In the genomic region with DNA sequence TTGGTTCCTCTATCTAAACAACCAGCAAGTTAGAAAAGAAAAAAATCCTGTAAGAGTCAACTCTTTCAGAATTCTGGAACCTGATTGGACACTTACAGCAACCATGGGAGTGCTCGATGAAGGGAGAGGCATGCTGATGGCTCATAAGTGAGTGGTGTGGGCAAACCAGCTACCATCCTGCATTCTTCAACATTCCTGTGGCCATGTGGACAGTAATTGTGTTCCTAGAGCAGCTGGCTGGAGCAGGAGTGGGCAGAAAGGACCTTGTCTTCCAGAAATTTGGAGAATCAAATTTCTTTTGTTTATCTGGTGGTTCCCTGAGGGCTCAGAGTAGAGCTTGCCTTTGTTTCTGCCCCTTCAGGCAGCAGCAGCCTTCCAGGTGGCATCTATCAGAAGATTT, we compare ENCODE assay signal across 13 cellular contexts. TPM values are rescaled to one million over a fixed set of nuclear protein-coding genes. Genes with fewer than 3 reads are reported as not detected.
A peak's percentile ranks its signal among the peaks of the same experiment; 100 is the strongest.
DNase-seq lines count a peak whose midpoint lies in the region; ATAC-seq and FAIRE-seq lines count a peak whose summit lies in the region.
"Had no signal": no experiment of that assay in that cellular context is flagged by ENCODE, and none has a peak within 500 bp of the region (broad histone marks: within the 10 kb centered on the region; RNA-seq: fewer than 3 reads in every experiment).

No MANE protein-coding gene starts in this region.

- in situ Hi-C loops in GM23248 (cut with MboI): no loop called here

- DNase-seq in GM23248 (peak; percentile 96), RPMI7951 (ENCODE audit: low read depth) (peak; percentile 99), epithelial cell of prostate (ENCODE audit: low read depth, low spot score) (peak; percentile 41), trophoblast cell (peak; percentile 93 to 95), small intestine (no peak), SIG-M5 (lab: John Stamatoyannopoulos, UW) (no peak), OCI-M1 (lab: John Stamatoyannopoulos, UW) (no peak)
- DNase-seq: activated CD4-positive, alpha-beta T cell treated with anti-CD3 and anti-CD28 coated beads, Interleukin-2, amount 10 ng/mL, durations not matched to agents 24 days and 14 days; activated naive CD4-positive, alpha-beta T cell treated with anti-CD3 and anti-CD28 coated beads, Interleukin-2, amount 10 ng/mL, durations not matched to agents 7 days and 5 days had no signal

- no peak overlapping the region for H2BK5ac ChIP-seq in trophoblast cell (ENCODE audit: low read depth, low read length, poor library complexity)

- H3K4me1 ChIP-seq in GM23248 (ENCODE audit: insufficient read depth) (peaks cover 21% of the 10 kb centered on the region), trophoblast cell (ENCODE audit: control insufficient read depth in 1 of 2, insufficient read depth in 2 of 2, low read length in 2 of 2) (peaks cover 10 to 15% of the 10 kb centered on the region in 2 experiments), small intestine (ENCODE audit: control insufficient read depth in 2 of 2, insufficient read depth in 1 of 2, low read depth in 1 of 2, low read length in 1 of 2) (no peaks in the 10 kb centered on the region)

- H3K23ac ChIP-seq in trophoblast cell (ENCODE audit: low read length): no peak overlapping the region

- H3K9me3 ChIP-seq in GM23248 (ENCODE audit: low read depth): no peaks in the 10 kb centered on the region
- H3K9me3 ChIP-seq in trophoblast cell (ENCODE audit: insufficient read depth, low read depth, low read length): peaks cover 4% of the 10 kb centered on the region
- no peaks in the 10 kb centered on the region for H3K9me3 ChIP-seq in small intestine (ENCODE audit: control insufficient read depth, low read depth)
- H3K9me3 ChIP-seq: right atrium auricular region had no signal

- no peak overlapping the region for H2BK12ac ChIP-seq in trophoblast cell (ENCODE audit: low read length)

- H3K4me3 ChIP-seq in GM23248 (no peak overlapping the region), trophoblast cell (ENCODE audit: low read depth, low read length) (no peak overlapping the region), small intestine (ENCODE audit: low read depth in 1 of 2, low read length in 2 of 2) (no peak overlapping the region)
- H3K4me3 ChIP-seq: right atrium auricular region had no signal

- no peaks in the 10 kb centered on the region for H3K79me2 ChIP-seq in GM23248 (ENCODE audit: insufficient read depth)
- no peaks in the 10 kb centered on the region for H3K79me2 ChIP-seq in trophoblast cell (ENCODE audit: control insufficient read depth, insufficient read depth, low read length, poor library complexity)

- H2AK5ac ChIP-seq in trophoblast cell (ENCODE audit: low read length): no peak overlapping the region

- no peak overlapping the region for H3K14ac ChIP-seq in trophoblast cell (ENCODE audit: low read length)

- no peaks in the 10 kb centered on the region for H3K36me3 ChIP-seq in GM23248 (ENCODE audit: low read depth)
- no peaks in the 10 kb centered on the region for H3K36me3 ChIP-seq in trophoblast cell (ENCODE audit: control insufficient read depth in 1 of 2, insufficient read depth in 2 of 2, low read length in 2 of 2)
- H3K36me3 ChIP-seq in small intestine (ENCODE audit: control insufficient read depth in 2 of 2, insufficient read depth in 2 of 2, low read length in 2 of 2): no peaks in the 10 kb centered on the region
- H3K36me3 ChIP-seq: right atrium auricular region had no signal

- H3K27me3 ChIP-seq in GM23248 (replicated peaks; ENCODE audit: insufficient read depth): no peaks in the 10 kb centered on the region
- H3K27me3 ChIP-seq in trophoblast cell (ENCODE audit: insufficient read depth, low read length): no peaks in the 10 kb centered on the region
- H3K27me3 ChIP-seq in small intestine (ENCODE audit: control insufficient read depth in 2 of 2, insufficient read depth in 2 of 2, low read length in 2 of 2): no peaks in the 10 kb centered on the region
- H3K27me3 ChIP-seq: right atrium auricular region had no signal

- peaks cover 10% of the 10 kb centered on the region for H3K79me1 ChIP-seq in trophoblast cell (ENCODE audit: low read length)

- H3F3A ChIP-seq in GM23248 (ENCODE audit: insufficient read depth): peaks cover 26% of the 10 kb centered on the region

- no peaks in the 10 kb centered on the region for H3K9me2 ChIP-seq in GM23248 (ENCODE audit: insufficient read depth)

- H2BK120ac ChIP-seq in trophoblast cell (ENCODE audit: insufficient read depth, low read length, poor library complexity): no peak overlapping the region

- H3K18ac ChIP-seq in trophoblast cell (ENCODE audit: low read length): no peak overlapping the region

- H2AFZ ChIP-seq in GM23248 (peak overlapping the region; percentile 33; the same call in 1 of the 2 replicates), trophoblast cell (ENCODE audit: insufficient read depth, low read length, poor library complexity) (no peak overlapping the region)

- H4K91ac ChIP-seq in trophoblast cell (ENCODE audit: low read depth, low read length): no peak overlapping the region

- H4K12ac ChIP-seq in trophoblast cell (ENCODE audit: low read depth, low read length): no peak overlapping the region

- H3K4me2 ChIP-seq in GM23248 (ENCODE audit: unreplicated experiment): peak overlapping the region; percentile 19
- peak overlapping the region; percentile 51 for H3K4me2 ChIP-seq in trophoblast cell (ENCODE audit: low read length)

- no peak overlapping the region for H4K8ac ChIP-seq in trophoblast cell (ENCODE audit: low read depth, low read length)

- H3K27ac ChIP-seq in GM23248 (0 out of 2 replicates have a peak overlapping the region, but pooled peaks have one; percentile 22), epithelial cell of prostate (peak overlapping the region; percentile 31), trophoblast cell (ENCODE audit: low read depth, low read length) (peak overlapping the region; percentile 87), small intestine (ENCODE audit: low read depth in 1 of 2, low read length in 1 of 2) (no peak overlapping the region)
- H3K27ac ChIP-seq: right atrium auricular region had no signal

- FAIRE-seq in small intestine (lab: Jason Lieb, UNC): no peak
- FAIRE-seq: endothelial cell of umbilical vein had no signal

- 0 to 5% methylated on average over 1 of the region's 1 CpG for WGBS in GM23248 (ENCODE audit: low coverage in 1 of 2, low lambda C conversion rate in 2 of 2, missing lambda C conversion rate in 2 of 2), 2 experiments
- no CpG with 5 or more reads among the region's 1 CpG for whole genome bisulfite sequencing in trophoblast cell (ENCODE audit: extremely low coverage, insufficient coverage, insufficient read length)
- 50 to 63% (median 55%) methylated on average over 1 of the region's 1 CpG for WGBS in small intestine, 3 donors

- no peaks in the 10 kb centered on the region for H4K20me1 ChIP-seq in GM23248 (ENCODE audit: insufficient read depth)

- H3K4ac ChIP-seq in trophoblast cell (ENCODE audit: low read depth, low read length): no peak overlapping the region

- ATAC-seq in HG02970 (IDR thresholded peaks at IDR 0.05; ENCODE audit: low FRiP score, unreplicated experiment): no peak

- H3K9ac ChIP-seq in GM23248 (no peak overlapping the region), trophoblast cell (ENCODE audit: low read length) (no peak overlapping the region)

RNA-seq across cellular contexts. Expression of gene MYL7, which starts 22.5 kb away (rescaled TPM):
- not detected in 2 replicates for total RNA-seq in GM23248 (2014; rRNA removed; shearing (Covaris generic))
- polyA plus RNA-seq in GM23248 (2016; fragmentation: Nextera tagmentation; extraction: Ambion mirVana) (1.7 TPM in 1 of 2 replicates, not detected in the other), small intestine (10 to 100 TPM in 1 of 3 donors, under 1 TPM in 1, not detected in 1; 0.36 to 13.5 TPM)
- total RNA-seq in RPMI7951 (2014; rRNA removed; shearing (Covaris generic)): not detected in 2 replicates
- polyA plus RNA-seq in trophoblast cell (2013): 146 and 148 TPM in 2 replicates
- total RNA-seq: activated CD4-positive, alpha-beta T cell treated with anti-CD3 and anti-CD28 coated beads, Interleukin-2, amount 10 ng/mL, durations not matched to agents 24 days and 14 days; endothelial cell of umbilical vein; lung microvascular endothelial cell had no signal
- polyA plus RNA-seq: endothelial cell of umbilical vein had no signal

RNA-seq across cellular contexts. Expression of gene GCK, which starts 25.6 kb away (rescaled TPM):
- total RNA-seq in GM23248 (2014; rRNA removed; shearing (Covaris generic)): 0.11 TPM in 1 of 2 replicates, not detected in the other
- polyA plus RNA-seq in GM23248 (2016; fragmentation: Nextera tagmentation; extraction: Ambion mirVana): 0.23 and 0.43 TPM in 2 replicates
- 2.4 and 2.6 TPM in 2 replicates for total RNA-seq in RPMI7951 (2014; rRNA removed; shearing (Covaris generic))
- 0.34 and 0.35 TPM in 2 replicates for polyA plus RNA-seq in trophoblast cell (2013)
- under 1 TPM in 1 of 3 donors, not detected in 2; 0.85 TPM for polyA plus RNA-seq in small intestine

RNA-seq across cellular contexts. Expression of gene YKT6, which starts 37.2 kb away (rescaled TPM):
- 148 and 149 TPM in 2 replicates for total RNA-seq in GM23248 (2014; rRNA removed; shearing (Covaris generic))
- polyA plus RNA-seq in GM23248 (2016; fragmentation: Nextera tagmentation; extraction: Ambion mirVana) (108 and 113 TPM in 2 replicates), small intestine (10 to 100 TPM; 60.4 to 73.7 (median 68.1) TPM)
- 118 and 143 TPM in 2 replicates for total RNA-seq in RPMI7951 (2014; rRNA removed; shearing (Covaris generic))
- polyA plus RNA-seq in trophoblast cell (2013): 122 and 127 TPM in 2 replicates

RNA-seq across cellular contexts. Expression of gene POLD2, which starts 40.2 kb away (rescaled TPM):
- 100 and 107 TPM in 2 replicates for total RNA-seq in GM23248 (2014; rRNA removed; shearing (Covaris generic))
- polyA plus RNA-seq in GM23248 (2016; fragmentation: Nextera tagmentation; extraction: Ambion mirVana): 164 and 166 TPM in 2 replicates
- 193 and 210 TPM in 2 replicates for total RNA-seq in RPMI7951 (2014; rRNA removed; shearing (Covaris generic))
- polyA plus RNA-seq in trophoblast cell (2013): 57.4 and 61.4 TPM in 2 replicates
- 10 to 100 TPM; 13.6 to 82.4 (median 27.3) TPM for polyA plus RNA-seq in small intestine

RNA-seq across cellular contexts. Expression of gene AEBP1, which starts 59.4 kb away (rescaled TPM):
- 53.0 and 63.2 TPM in 2 replicates for total RNA-seq in GM23248 (2014; rRNA removed; shearing (Covaris generic))
- polyA plus RNA-seq in GM23248 (2016; fragmentation: Nextera tagmentation; extraction: Ambion mirVana) (46.6 and 47.0 TPM in 2 replicates), small intestine (10 to 100 TPM in 1 of 3 donors, 1 to 10 TPM in 2; 1.3 to 34.8 (median 3.0) TPM)
- total RNA-seq in RPMI7951 (2014; rRNA removed; shearing (Covaris generic)): 73.7 and 79.7 TPM in 2 replicates
- polyA plus RNA-seq in trophoblast cell (2013): 31.3 and 31.8 TPM in 2 replicates

Comparison
In these comparisons a context has a peak if more than half of its experiments do, and no peak if none do; other contexts are left out.
1. DNase-seq: peak in GM23248 (single experiment), RPMI7951 (single experiment), epithelial cell of prostate (single experiment) and trophoblast cell (2 of 2); none in small intestine (single experiment), SIG-M5 (single experiment) and OCI-M1 (single experiment).
2. H3K27ac ChIP-seq: peak in GM23248 (single experiment), epithelial cell of prostate (single experiment) and trophoblast cell (single experiment); none in small intestine (0 of 2).